In the genomic region with DNA sequence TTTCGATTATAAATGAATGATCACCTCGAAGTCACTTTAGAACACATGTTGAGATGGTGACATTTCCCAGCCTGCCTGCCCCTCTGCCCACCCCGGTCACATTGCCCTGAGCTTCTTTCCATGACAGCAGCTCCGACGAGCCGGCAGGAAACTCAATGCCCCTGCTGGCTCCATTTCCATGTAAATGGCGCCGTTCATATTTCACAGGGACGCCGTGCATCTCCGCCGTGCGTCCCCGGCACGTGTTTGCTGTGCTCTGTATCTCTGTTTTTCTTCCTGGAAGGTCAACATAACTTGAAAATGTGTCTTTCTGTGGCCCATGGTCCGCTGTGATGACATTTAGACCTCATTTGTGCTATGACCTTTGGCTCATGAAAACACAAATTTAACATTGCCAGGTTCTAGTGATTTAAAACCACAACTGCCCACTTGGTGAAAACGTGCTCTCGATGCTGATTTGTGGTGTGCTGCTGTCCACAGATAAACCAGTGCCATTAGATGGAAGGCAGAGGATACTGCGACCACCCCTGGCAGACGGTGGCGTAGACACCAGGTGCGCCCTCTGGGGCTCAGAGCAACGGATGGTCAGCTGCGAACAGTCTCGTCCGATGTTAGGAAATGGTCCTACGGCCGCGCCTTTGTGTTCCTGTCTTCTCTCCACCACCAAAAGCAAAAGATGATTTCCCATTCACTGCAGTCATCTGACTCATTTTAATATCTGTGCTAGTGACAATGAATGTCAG, we compare ENCODE assay signal across 2 cellular contexts.
TF ChIP-seq lines count a peak whose summit lies in the region.

No MANE protein-coding gene starts in this region.

TF ChIP-seq in GM12891, 5 proteins besides CTCF, POLR2A, EP300 and RAD21 (continued from another document):
- TF ChIP-seq POU2F2 (IDR thresholded peaks at IDR 0.05; ENCODE audit: low read depth, low read length), result 0 out of 2 replicates have a peak, but pooled peaks have one; percentile 34
- no peak for TF ChIP-seq TAF1 (IDR thresholded peaks at IDR 0.05; ENCODE audit: low read depth, low read length)

TF ChIP-seq in H1, 55 proteins besides CTCF, POLR2A, EP300 and RAD21 (continued from another document):
- TF ChIP-seq, protein P1, sequence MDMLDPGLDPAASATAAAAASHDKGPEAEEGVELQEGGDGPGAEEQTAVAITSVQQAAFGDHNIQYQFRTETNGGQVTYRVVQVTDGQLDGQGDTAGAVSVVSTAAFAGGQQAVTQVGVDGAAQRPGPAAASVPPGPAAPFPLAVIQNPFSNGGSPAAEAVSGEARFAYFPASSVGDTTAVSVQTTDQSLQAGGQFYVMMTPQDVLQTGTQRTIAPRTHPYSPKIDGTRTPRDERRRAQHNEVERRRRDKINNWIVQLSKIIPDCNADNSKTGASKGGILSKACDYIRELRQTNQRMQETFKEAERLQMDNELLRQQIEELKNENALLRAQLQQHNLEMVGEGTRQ (IDR thresholded peaks at IDR 0.05; ENCODE audit: low read length), result peak; percentile 41; the same call in 1 of the 2 replicates
- TF ChIP-seq CBX8 (IDR thresholded peaks at IDR 0.05; ENCODE audit: borderline replicate concordance, low read depth, low read length) (no peak), PHF8 (conservative IDR thresholded peaks at IDR 0.05; ENCODE audit: low read depth, low read length) (no peak), GTF2F1 (IDR thresholded peaks at IDR 0.05; ENCODE audit: borderline replicate concordance, low read depth, low read length) (no peak), POU5F1 (IDR thresholded peaks at IDR 0.05; ENCODE audit: low read depth, low read length) (no peak), TBP (IDR thresholded peaks at IDR 0.05; ENCODE audit: low read depth, low read length) (no peak), NANOG (IDR thresholded peaks at IDR 0.05; ENCODE audit: insufficient read depth, low read depth, low read length, poor library complexity, severe bottlenecking) (no peak), ASH2L (IDR thresholded peaks at IDR 0.05; ENCODE audit: low read length) (no peak), HDAC6 (IDR thresholded peaks at IDR 0.05; ENCODE audit: low read depth, low read length) (no peak), TEAD4 (IDR thresholded peaks at IDR 0.05; ENCODE audit: low read depth, low read length) (no peak), POLR2AphosphoS5 (IDR thresholded peaks at IDR 0.05; ENCODE audit: low read depth, low read length) (no peak), SUZ12 (IDR thresholded peaks at IDR 0.05; ENCODE audit: low read length) (no peak), SAP30 (IDR thresholded peaks at IDR 0.05; ENCODE audit: insufficient read depth, insufficient replicate concordance, low read length) (no peak), RBBP5 (IDR thresholded peaks at IDR 0.05; ENCODE audit: borderline replicate concordance, low read depth, low read length) (no peak), SP4 (IDR thresholded peaks at IDR 0.05; ENCODE audit: low read length) (no peak), CTBP2 (IDR thresholded peaks at IDR 0.05; ENCODE audit: borderline replicate concordance, insufficient read depth, insufficient read length, low read length) (no peak)
- TF ChIP-seq, protein P2, sequence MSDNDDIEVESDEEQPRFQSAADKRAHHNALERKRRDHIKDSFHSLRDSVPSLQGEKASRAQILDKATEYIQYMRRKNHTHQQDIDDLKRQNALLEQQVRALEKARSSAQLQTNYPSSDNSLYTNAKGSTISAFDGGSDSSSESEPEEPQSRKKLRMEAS (IDR thresholded peaks at IDR 0.05), result peak; percentile 83
- TF ChIP-seq, protein P3, sequence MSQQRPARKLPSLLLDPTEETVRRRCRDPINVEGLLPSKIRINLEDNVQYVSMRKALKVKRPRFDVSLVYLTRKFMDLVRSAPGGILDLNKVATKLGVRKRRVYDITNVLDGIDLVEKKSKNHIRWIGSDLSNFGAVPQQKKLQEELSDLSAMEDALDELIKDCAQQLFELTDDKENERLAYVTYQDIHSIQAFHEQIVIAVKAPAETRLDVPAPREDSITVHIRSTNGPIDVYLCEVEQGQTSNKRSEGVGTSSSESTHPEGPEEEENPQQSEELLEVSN (IDR thresholded peaks at IDR 0.05), result peak; percentile 79
TF ChIP-seq in H1: peak in this region for 3.
